Comparison of ENCODE assay signal across 9 cellular contexts in the genomic region with DNA sequence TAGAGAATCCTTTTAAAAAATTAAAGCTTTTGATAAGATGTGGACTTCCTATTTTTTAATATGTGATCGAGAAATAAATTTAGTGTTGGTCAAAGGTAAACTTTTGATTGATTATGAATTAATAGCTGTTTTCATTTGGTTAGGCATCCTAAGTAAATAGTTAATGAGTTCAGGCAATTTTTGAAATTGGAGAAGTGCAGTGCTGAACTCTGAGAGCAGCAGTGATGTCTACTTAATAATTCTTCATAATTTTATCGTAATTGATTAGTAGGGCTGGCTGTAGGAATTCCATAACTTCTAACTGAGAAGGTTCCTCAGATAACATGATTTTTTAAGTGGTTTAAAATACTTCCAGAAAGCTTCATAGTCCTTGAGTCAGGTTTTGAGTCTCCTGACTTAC. TPM values are rescaled to one million over a fixed set of nuclear protein-coding genes. Genes with fewer than 3 reads are reported as not detected.
DNase-seq lines count a peak whose midpoint lies in the region; ATAC-seq, FAIRE-seq and TF ChIP-seq lines count a peak whose summit lies in the region.
"Had no signal": no experiment of that assay in that cellular context is flagged by ENCODE, and none has a peak within 500 bp of the region (broad histone marks: within the 10 kb centered on the region; RNA-seq: fewer than 3 reads in every experiment).

No MANE protein-coding gene starts in this region.

- peak overlapping the region; percentile 89 for H3K4me3 ChIP-seq in BE2C (ENCODE audit: low read depth, low read length)
- peak overlapping the region; percentile 85 for H3K4me3 ChIP-seq in GM23248
- peak overlapping the region; percentile 79 to 85 for H3K4me3 ChIP-seq in kidney (ENCODE audit: low read length in 2 of 2)
- peak overlapping the region in 1 of 4 donors; percentile 67 for H3K4me3 ChIP-seq in esophagus squamous epithelium

- intact Hi-C loops in activated CD8-positive, alpha-beta T cell treated with anti-CD3 and anti-CD28 coated beads for 36 hours (cut with micrococcal nuclease), result loop anchor here (5.0 to 10.0 kb wide), 3 partner anchors 86 to 409 kb away; no protein-coding TSS in a partner anchor
- intact Hi-C loops in kidney (cut with DNase I), result no loop called here
- intact Hi-C loops in esophagus squamous epithelium (cut with DNase I), result loop anchor here (10.0 kb wide), 2 partner anchors 89 to 409 kb away; no protein-coding TSS in a partner anchor

- H3K9ac ChIP-seq in GM23248 (peak overlapping the region; percentile 77; the same call in 1 of the 2 replicates), kidney (ENCODE audit: low read length in 2 of 2) (peak overlapping the region in 1 of 2 donors; percentile 59)

- DNase-seq in BE2C (no peak), GM23248 (no peak), kidney (no peak), esophagus squamous epithelium (lab: John Stamatoyannopoulos, UW) (no peak), cerebellar cortex (ENCODE audit: low spot score) (no peak), glomerular visceral epithelial cell (ENCODE audit: extremely low spot score) (no peak), NCI-H1092 treated with DMSO at 0.1 percent for 48 hours (lab: John Stamatoyannopoulos, UW) (no peak)
- DNase-seq in activated CD8-positive, alpha-beta T cell treated with anti-CD3 and anti-CD28 coated beads for 36 hours, result no peak
- DNase-seq: DMS79 had no signal

- peaks cover 9% of the 10 kb centered on the region; the same call in 1 of the 2 replicates for H3F3A ChIP-seq in GM23248 (ENCODE audit: insufficient read depth)

- H3K9me2 ChIP-seq in GM23248 (ENCODE audit: insufficient read depth), result no peaks in the 10 kb centered on the region

- H3K4me1 ChIP-seq in BE2C (peaks cover 10% of the 10 kb centered on the region), GM23248 (ENCODE audit: insufficient read depth) (peaks cover 13% of the 10 kb centered on the region), kidney (ENCODE audit: control insufficient read depth in 1 of 2, insufficient read depth in 1 of 2, low read depth in 1 of 2, low read length in 2 of 2) (peaks cover 0 to 2% of the 10 kb centered on the region in 2 donors), esophagus squamous epithelium (peaks cover 0 to 23% (median 10%) of the 10 kb centered on the region in 3 donors)

- H3K27ac Mint-ChIP-seq in activated CD8-positive, alpha-beta T cell treated with anti-CD3 and anti-CD28 coated beads for 36 hours, result no peak overlapping the region

- no peak for TF ChIP-seq POLR2A in esophagus squamous epithelium (IDR thresholded peaks at IDR 0.05)

- H3K27me3 ChIP-seq in BE2C, result no peaks in the 10 kb centered on the region
- no peaks in the 10 kb centered on the region for H3K27me3 ChIP-seq in GM23248 (replicated peaks; ENCODE audit: insufficient read depth)
- H3K27me3 ChIP-seq in esophagus squamous epithelium, result no peaks in the 10 kb centered on the region

- H3K36me3 Mint-ChIP-seq in activated CD8-positive, alpha-beta T cell treated with anti-CD3 and anti-CD28 coated beads for 36 hours (ENCODE audit: low read depth), result peaks cover 11% of the 10 kb centered on the region

- POLR2A ChIA-PET in activated CD8-positive, alpha-beta T cell treated with anti-CD3 and anti-CD28 coated beads for 36 hours (lab: Charles Lee), result interaction anchor here (0.6 to 2.4 kb wide), 9 partner anchors 19 to 351 kb away, joined by 3 to 6 read pairs (median 4); a partner anchor contains a TSS

- CTCF ChIA-PET in activated CD8-positive, alpha-beta T cell treated with anti-CD3 and anti-CD28 coated beads for 36 hours (lab: Charles Lee), result interaction anchor here (0.7 to 4.0 kb wide), 30 partner anchors 9 to 445 kb away, joined by 3 to 51 read pairs (median 4); a partner anchor contains a TSS

- H2AFZ ChIP-seq in GM23248, result peak overlapping the region; percentile 92

- no peaks in the 10 kb centered on the region for H3K9me3 ChIP-seq in BE2C
- H3K9me3 ChIP-seq in GM23248 (ENCODE audit: low read depth), result no peaks in the 10 kb centered on the region
- no peaks in the 10 kb centered on the region for H3K9me3 ChIP-seq in kidney (ENCODE audit: control insufficient read depth in 1 of 2, low read length in 2 of 2)
- H3K9me3 ChIP-seq in esophagus squamous epithelium, result no peaks in the 10 kb centered on the region

- TF ChIP-seq CTCF in BE2C (IDR thresholded peaks at IDR 0.05; ENCODE audit: low read depth, low read length), result no peak
- TF ChIP-seq CTCF in activated CD8-positive, alpha-beta T cell treated with anti-CD3 and anti-CD28 coated beads for 36 hours (IDR thresholded peaks at IDR 0.05), result no peak
- TF ChIP-seq CTCF in kidney (IDR thresholded peaks at IDR 0.05; ENCODE audit: borderline replicate concordance, extremely low read depth, insufficient read depth), result no peak
- no peak for TF ChIP-seq CTCF in esophagus squamous epithelium (IDR thresholded peaks at IDR 0.05)

- in situ Hi-C loops in GM23248 (cut with MboI), result loop anchor here (25.0 kb wide), 1 partner anchor 416 kb away; a partner anchor contains a TSS

- no peaks in the 10 kb centered on the region for H3K9me3 Mint-ChIP-seq in activated CD8-positive, alpha-beta T cell treated with anti-CD3 and anti-CD28 coated beads for 36 hours

- peaks cover 11% of the 10 kb centered on the region for H3K27me3 Mint-ChIP-seq in activated CD8-positive, alpha-beta T cell treated with anti-CD3 and anti-CD28 coated beads for 36 hours

- no peaks in the 10 kb centered on the region for H4K20me1 ChIP-seq in GM23248 (ENCODE audit: insufficient read depth)

- no peak for FAIRE-seq in kidney (lab: Jason Lieb, UNC)

- peaks cover 25% of the 10 kb centered on the region for H3K4me1 Mint-ChIP-seq in activated CD8-positive, alpha-beta T cell treated with anti-CD3 and anti-CD28 coated beads for 36 hours (ENCODE audit: low read depth)

- H3K27ac ChIP-seq in GM23248 (no peak overlapping the region), kidney (ENCODE audit: low read depth in 2 of 2, low read length in 2 of 2) (no peak overlapping the region), esophagus squamous epithelium (no peak overlapping the region)

- peak overlapping the region; percentile 86 for H3K4me2 ChIP-seq in GM23248 (ENCODE audit: unreplicated experiment)

- H3K79me2 ChIP-seq in GM23248 (ENCODE audit: insufficient read depth), result no peaks in the 10 kb centered on the region

- no peaks in the 10 kb centered on the region for H3K36me3 ChIP-seq in BE2C
- H3K36me3 ChIP-seq in GM23248 (ENCODE audit: low read depth), result no peaks in the 10 kb centered on the region
- H3K36me3 ChIP-seq in kidney (ENCODE audit: control insufficient read depth in 1 of 2, insufficient read depth in 2 of 2, low read length in 2 of 2), result no peaks in the 10 kb centered on the region
- no peaks in the 10 kb centered on the region for H3K36me3 ChIP-seq in esophagus squamous epithelium

- peak overlapping the region; percentile 93 for H3K4me3 Mint-ChIP-seq in activated CD8-positive, alpha-beta T cell treated with anti-CD3 and anti-CD28 coated beads for 36 hours

- no peak for ATAC-seq in activated CD8-positive, alpha-beta T cell treated with anti-CD3 and anti-CD28 coated beads for 36 hours

- WGBS in GM23248 (ENCODE audit: low coverage in 1 of 2, low lambda C conversion rate in 2 of 2, missing lambda C conversion rate in 2 of 2), 2 experiments, result 73% methylated on average over 2 of the region's 2 CpGs
- WGBS in esophagus squamous epithelium, 2 donors, result 32 to 55% methylated on average over 2 of the region's 2 CpGs

RNA-seq across cellular contexts. Expression of a gene that starts 1.5 kb away (rescaled TPM):
- 1.6 TPM for polyA plus RNA-seq in BE2C (2012; ENCODE audit: insufficient read depth, insufficient read length, low read depth)
- 1.2 and 4.2 TPM in 2 replicates for total RNA-seq in GM23248 (2014; rRNA removed; shearing (Covaris generic))
- 4.3 and 4.9 TPM in 2 replicates for polyA plus RNA-seq in GM23248 (2016; fragmentation: Nextera tagmentation; extraction: Ambion mirVana)
- 10 to 100 TPM; 48.0 to 50.0 TPM for total RNA-seq in activated CD8-positive, alpha-beta T cell treated with anti-CD3 and anti-CD28 coated beads for 36 hours
- 0.98 TPM for total RNA-seq in kidney
- 1.5 TPM for polyA plus RNA-seq in kidney (ENCODE audit: insufficient read depth, low read depth, low replicate concordance)
- 1 to 10 TPM; 2.3 to 4.2 (median 3.8) TPM for total RNA-seq in esophagus squamous epithelium
